Comparison of ENCODE assay signal across 23 cellular contexts in the genomic region with DNA sequence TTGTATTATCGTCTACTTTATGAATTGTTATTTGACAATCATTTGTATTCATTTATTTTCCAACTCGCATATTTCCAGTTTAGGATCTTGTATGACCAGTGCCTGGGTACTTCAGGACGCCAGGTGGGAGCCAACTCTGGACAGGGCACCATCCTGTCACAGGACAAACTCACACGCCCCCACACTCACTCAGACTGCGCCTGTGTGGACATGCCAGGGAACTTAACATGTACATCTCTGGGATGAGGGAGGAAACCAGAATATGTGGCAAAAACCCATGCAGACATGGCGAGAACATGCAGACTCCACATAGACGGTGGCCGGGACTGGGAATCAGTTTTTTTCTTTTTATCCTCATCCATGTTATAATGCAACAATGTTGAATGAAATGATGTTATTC.
DNase-seq lines count a peak whose midpoint lies in the region; ATAC-seq and TF ChIP-seq lines count a peak whose summit lies in the region.
"Had no signal": no experiment of that assay in that cellular context is flagged by ENCODE, and none has a peak within 500 bp of the region (broad histone marks: within the 10 kb centered on the region; RNA-seq: fewer than 3 reads in every experiment).

No MANE protein-coding gene starts in this region.

- POLR2A ChIA-PET in MCF 10A (lab: Yijun Ruan, JAX) = interaction anchor here (1.1 kb wide), 1 partner anchor 8 kb away, joined by 3 read pairs; no protein-coding TSS in a partner anchor

- H2BK120ac ChIP-seq in mesenchymal stem cell (ENCODE audit: low read depth, low read length) = no peak overlapping the region

- H2BK5ac ChIP-seq in mesenchymal stem cell (ENCODE audit: low read depth, low read length, poor library complexity, severe bottlenecking) = no peak overlapping the region

- H3K4me3 ChIP-seq in breast epithelium = no peak overlapping the region
- no peak overlapping the region for H3K4me3 ChIP-seq in mammary epithelial cell (replicated peaks in 1 of 3; ENCODE audit: insufficient read depth in 1 of 3, low read depth in 2 of 3, low read length in 3 of 3)
- no peak overlapping the region for H3K4me3 ChIP-seq in mesenchymal stem cell (ENCODE audit: insufficient read depth in 1 of 2, low read depth in 1 of 2, low read length in 2 of 2)
- H3K4me3 ChIP-seq: A549; BLaER1 treated with 17β-estradiol and CSF1 and Interleukin-3, amounts not matched to agents 10 nM and 100 nM; GM23338 had no signal

- peaks cover 9% of the 10 kb centered on the region for H3K36me3 Mint-ChIP-seq in MCF 10A (ENCODE audit: insufficient read depth, unreplicated experiment)

- H3K4me1 Mint-ChIP-seq in MCF 10A (ENCODE audit: insufficient read depth, unreplicated experiment) = peaks cover 56% of the 10 kb centered on the region
- H3K4me1 Mint-ChIP-seq: CD14-positive monocyte had no signal

- no peaks in the 10 kb centered on the region for H3K27me3 Mint-ChIP-seq in MCF 10A (ENCODE audit: insufficient read depth, unreplicated experiment)
- H3K27me3 Mint-ChIP-seq: CD4-positive, alpha-beta T cell; CD8-positive, alpha-beta memory T cell had no signal

- CTCF ChIA-PET in MCF 10A (lab: Yijun Ruan, JAX) (interaction anchor here (0.5 to 1.8 kb wide), 2 partner anchors 13 to 794 kb away, joined by 3 to 4 read pairs; no protein-coding TSS in a partner anchor), mammary epithelial cell (lab: Charles Lee; ENCODE audit: low non-redundant PET) (no interaction called here)

- H3K4me3 Mint-ChIP-seq in MCF 10A (ENCODE audit: unreplicated experiment) = no peak overlapping the region
- H3K4me3 Mint-ChIP-seq: CD4-positive, alpha-beta T cell; CD8-positive, alpha-beta memory T cell; GM23338; H9 had no signal

- H2BK15ac ChIP-seq in mesenchymal stem cell (ENCODE audit: low read depth, poor library complexity, severe bottlenecking) = no peak overlapping the region

- H4K8ac ChIP-seq in mesenchymal stem cell (ENCODE audit: low read length) = peak overlapping the region; percentile 19

- no peaks in the 10 kb centered on the region for H3K9me3 Mint-ChIP-seq in MCF 10A (ENCODE audit: unreplicated experiment)
- H3K9me3 Mint-ChIP-seq: CD14-positive monocyte; CD4-positive, alpha-beta T cell; CD8-positive, alpha-beta memory T cell; GM23338 had no signal

- H4K20me1 ChIP-seq in mammary epithelial cell (ENCODE audit: insufficient read depth, low read length) = no peaks in the 10 kb centered on the region

- no peaks in the 10 kb centered on the region for H3K9me3 ChIP-seq in breast epithelium
- H3K9me3 ChIP-seq in mammary epithelial cell (replicated peaks; ENCODE audit: insufficient read depth, low read length) = no peaks in the 10 kb centered on the region
- no peaks in the 10 kb centered on the region for H3K9me3 ChIP-seq in mesenchymal stem cell (ENCODE audit: control insufficient read depth, low read length)
- H3K9me3 ChIP-seq: A549; BE2C; BLaER1 treated with 17β-estradiol and CSF1 and Interleukin-3, amounts not matched to agents 10 nM and 100 nM had no signal

- H4K91ac ChIP-seq in mesenchymal stem cell (ENCODE audit: low read length) = no peak overlapping the region

- H2AK5ac ChIP-seq in mesenchymal stem cell (ENCODE audit: low read length, severe bottlenecking) = no peak overlapping the region

- H3K27me3 ChIP-seq in breast epithelium = no peaks in the 10 kb centered on the region
- no peaks in the 10 kb centered on the region for H3K27me3 ChIP-seq in mammary epithelial cell (ENCODE audit: insufficient read depth, low read length)
- no peaks in the 10 kb centered on the region for H3K27me3 ChIP-seq in mesenchymal stem cell (ENCODE audit: control insufficient read depth in 1 of 2, insufficient read depth in 1 of 2, low read length in 2 of 2)
- H3K27me3 ChIP-seq: BE2C; BLaER1 treated with 17β-estradiol and CSF1 and Interleukin-3, amounts not matched to agents 10 nM and 100 nM had no signal

- H3K4ac ChIP-seq in mesenchymal stem cell (ENCODE audit: low read depth in 1 of 2, low read length in 2 of 2) = no peak overlapping the region

- H3K4me1 ChIP-seq in breast epithelium (no peaks in the 10 kb centered on the region), mammary epithelial cell (ENCODE audit: insufficient read depth, low read length) (peaks cover 45% of the 10 kb centered on the region), mesenchymal stem cell (ENCODE audit: control insufficient read depth, insufficient read depth, low read depth, low read length) (peaks cover 10% of the 10 kb centered on the region)
- H3K4me1 ChIP-seq: BE2C; BLaER1 treated with 17β-estradiol and CSF1 and Interleukin-3, amounts not matched to agents 10 nM and 100 nM had no signal

- no peak for TF ChIP-seq CTCF in MCF 10A (IDR thresholded peaks at IDR 0.05; ENCODE audit: unreplicated experiment)
- TF ChIP-seq CTCF in breast epithelium (IDR thresholded peaks at IDR 0.05) = no peak
- TF ChIP-seq CTCF in mammary epithelial cell (conservative IDR thresholded peaks at IDR 0.05 in 1 of 2, IDR thresholded peaks at IDR 0.05 in 1 of 2; ENCODE audit: extremely low read depth in 1 of 2, insufficient read depth in 1 of 2, low read depth in 1 of 2, low read length in 2 of 2) = no peak

- H3K36me3 ChIP-seq in breast epithelium (no peaks in the 10 kb centered on the region), mammary epithelial cell (ENCODE audit: insufficient read depth, low read length) (no peaks in the 10 kb centered on the region), mesenchymal stem cell (ENCODE audit: control insufficient read depth in 1 of 2, insufficient read depth in 2 of 2, low read depth in 1 of 2, low read length in 2 of 2) (peaks cover 3 to 17% of the 10 kb centered on the region in 2 experiments)

- dilution Hi-C loops in mammary epithelial cell (cut with HindIII; ENCODE audit: low sequenced_read_pairs) = loop anchor here (10.0 kb wide), 1 partner anchor 342 kb away; no protein-coding TSS in a partner anchor

- H3K4me2 ChIP-seq in mammary epithelial cell (ENCODE audit: insufficient read depth, low read depth, low read length) (no peak overlapping the region), mesenchymal stem cell (ENCODE audit: low read length, poor library complexity, severe bottlenecking) (no peak overlapping the region)
- H3K4me2 ChIP-seq: A549; BLaER1 treated with 17β-estradiol and CSF1 and Interleukin-3, amounts not matched to agents 10 nM and 100 nM; GM23338 had no signal

- H3K79me1 ChIP-seq in mesenchymal stem cell (replicated peaks; ENCODE audit: low read length, poor library complexity, severe bottlenecking) = peaks cover 24% of the 10 kb centered on the region

- no peak for ATAC-seq in HG03159 (IDR thresholded peaks at IDR 0.05; ENCODE audit: unreplicated experiment)
- ATAC-seq: A549, GM23338, HCT116 had no signal

- H3K18ac ChIP-seq in mesenchymal stem cell (ENCODE audit: low read depth in 1 of 2, low read length in 2 of 2) = no peak overlapping the region

- H3K79me2 ChIP-seq in mammary epithelial cell (ENCODE audit: insufficient read depth, low read length) = peaks cover 11% of the 10 kb centered on the region

- no peak for TF ChIP-seq POLR2A in breast epithelium (IDR thresholded peaks at IDR 0.05)

- H3K27ac ChIP-seq in breast epithelium (no peak overlapping the region), mammary epithelial cell (ENCODE audit: insufficient read depth, low read depth, low read length) (no peak overlapping the region), mesenchymal stem cell (ENCODE audit: low read length, poor library complexity, severe bottlenecking) (no peak overlapping the region)
- H3K27ac ChIP-seq: A549; BLaER1 treated with 17β-estradiol and CSF1 and Interleukin-3, amounts not matched to agents 10 nM and 100 nM had no signal

- intact Hi-C loops in MCF 10A (cut with micrococcal nuclease) (no loop called here), breast epithelium (cut with DNase I; ENCODE audit: low total_unique reads) (no loop called here), mammary epithelial cell (cut with micrococcal nuclease) (no loop called here), posterior vena cava (cut with DNase I) (no loop called here)

- H3K23ac ChIP-seq in mesenchymal stem cell (ENCODE audit: low read length in 2 of 2) = no peak overlapping the region

- no TSS peak for BruUV-seq in MCF 10A (replicated peaks; lab: Mats Ljungman, UMichigan)
- BruUV-seq in mammary epithelial cell (replicated peaks; lab: Mats Ljungman, UMichigan) = no TSS peak

- peak overlapping the region; percentile 42 for H3K27ac Mint-ChIP-seq in MCF 10A (ENCODE audit: low read depth, unreplicated experiment)
- H3K27ac Mint-ChIP-seq: CD14-positive monocyte; CD4-positive, alpha-beta T cell; CD8-positive, alpha-beta memory T cell; GM23338; H9 had no signal

- WGBS in mammary epithelial cell (ENCODE audit: low coverage, missing lambda C conversion rate) = 39% methylated on average over 8 of the region's 8 CpGs
- 100% methylated on average over 7 of the region's 8 CpGs for WGBS in mesenchymal stem cell

- H2BK12ac ChIP-seq in mesenchymal stem cell (ENCODE audit: low read length in 2 of 2) = peak overlapping the region in 1 of 2 experiments; percentile 59

- in situ Hi-C loops in mammary epithelial cell (cut with MboI; ENCODE audit: low sequenced_read_pairs in 2 of 2) = no loop called here

- H3K9ac ChIP-seq in mammary epithelial cell (ENCODE audit: insufficient read depth, low read length) = no peak overlapping the region
- no peak overlapping the region for H3K9ac ChIP-seq in mesenchymal stem cell (ENCODE audit: low read length)
- H3K9ac ChIP-seq: BLaER1 treated with 17β-estradiol and CSF1 and Interleukin-3, amounts not matched to agents 10 nM and 100 nM had no signal

- no peak overlapping the region for H3K14ac ChIP-seq in mesenchymal stem cell (ENCODE audit: low read length in 2 of 2)

- DNase-seq in MCF 10A (ENCODE audit: unreplicated experiment) (no peak), breast epithelium (ENCODE audit: low spot score in 2 of 2) (no peak), mammary epithelial cell (peak; percentile 46), mesenchymal stem cell (no peak), posterior vena cava (ENCODE audit: low spot score) (no peak), NCI-H1105 (lab: John Stamatoyannopoulos, UW) (no peak)
- DNase-seq: 8988T; ACHN; AML-193; BE2C; CD4-positive, alpha-beta T cell; CD8-positive, alpha-beta memory T cell; DMS 273 treated with DMSO at 0.1 percent for 48 hours; DMS79; EL; GDM1; H9 had no signal

- H2AFZ ChIP-seq in mammary epithelial cell (ENCODE audit: low read depth, low read length) (no peak overlapping the region), mesenchymal stem cell (ENCODE audit: low read depth, low read length) (no peak overlapping the region)
- H2AFZ ChIP-seq: GM23338 had no signal
